Comparison of ENCODE assay signal across 11 cellular contexts in genomic region chr1:41672641-41673313, GRCh38.
DNase-seq lines count a peak whose midpoint lies in the region; ATAC-seq and TF ChIP-seq lines count a peak whose summit lies in the region.
"Had no signal": no experiment of that assay in that cellular context is flagged by ENCODE, and none has a peak within 500 bp of the region (broad histone marks: within the 10 kb centered on the region; RNA-seq: fewer than 3 reads in every experiment).

No MANE protein-coding gene starts in this region.

- H2AK5ac ChIP-seq in IMR-90 (ENCODE audit: low read depth, low read length) (peak overlapping the region; percentile 97), mesenchymal stem cell (ENCODE audit: low read length, severe bottlenecking) (peak overlapping the region; percentile 71)

- H2BK12ac ChIP-seq in mesenchymal stem cell (ENCODE audit: low read length in 2 of 2), result peak overlapping the region in 1 of 2 experiments; percentile 18

- H3K27me3 ChIP-seq in CD8-positive, alpha-beta memory T cell (ENCODE audit: insufficient read depth, low read length, poor library complexity, severe bottlenecking), result no peaks in the 10 kb centered on the region
- H3K27me3 ChIP-seq in IMR-90 (ENCODE audit: control insufficient read depth, insufficient read depth, low read length) (no peaks in the 10 kb centered on the region), mesenchymal stem cell (ENCODE audit: control insufficient read depth in 1 of 2, insufficient read depth in 1 of 2, low read length in 2 of 2) (peaks cover 0 to 29% of the 10 kb centered on the region in 2 experiments)

- H3K56ac ChIP-seq in IMR-90 (ENCODE audit: extremely low read depth, insufficient read depth, low read length), result peak overlapping the region; percentile 78

- no peak for TF ChIP-seq CTCF in IMR-90 (conservative IDR thresholded peaks at IDR 0.05; ENCODE audit: low read depth, low read length)

- H2BK5ac ChIP-seq in IMR-90 (ENCODE audit: low read depth, low read length, poor library complexity, severe bottlenecking) (peak overlapping the region; percentile 98), mesenchymal stem cell (ENCODE audit: low read depth, low read length, poor library complexity, severe bottlenecking) (no peak overlapping the region)

- DNase-seq in CD8-positive, alpha-beta memory T cell, result no peak
- DNase-seq in IMR-90 (peak; percentile 95), mesenchymal stem cell (no peak), NK-92 (lab: John Stamatoyannopoulos, UW; ENCODE audit: unreplicated experiment) (no peak), glomerular visceral epithelial cell (ENCODE audit: extremely low spot score) (no peak), epidermal melanocyte (ENCODE audit: insufficient read length, low spot score) (no peak)
- no peak for DNase-seq in activated naive CD8-positive, alpha-beta T cell treated with anti-CD3 and anti-CD28 coated beads, Interleukin-2, amount 50 U/mL, for 24 hours
- DNase-seq: left ventricle myocardium superior, NCI-H526 treated with DMSO at 0.1 percent for 48 hours had no signal

- no peaks in the 10 kb centered on the region for H3K9me3 ChIP-seq in CD8-positive, alpha-beta memory T cell (ENCODE audit: low read length)
- no peaks in the 10 kb centered on the region for H3K9me3 ChIP-seq in IMR-90 (ENCODE audit: control insufficient read depth, insufficient read depth, low read length)
- H3K9me3 ChIP-seq in mesenchymal stem cell (ENCODE audit: control insufficient read depth, low read length), result no peaks in the 10 kb centered on the region
- H3K9me3 ChIP-seq: thoracic aorta had no signal

- intact Hi-C loops in IMR-90 (cut with micrococcal nuclease), result loop anchor here (5.0 kb wide), 1 partner anchor 95 kb away; no protein-coding TSS in a partner anchor

- no peak for TF ChIP-seq RAD21 in IMR-90 (IDR thresholded peaks at IDR 0.05; ENCODE audit: low read length)

- peak overlapping the region; percentile 87 for H4K5ac ChIP-seq in IMR-90 (ENCODE audit: low read depth, low read length)

- CTCF ChIA-PET in CD8-positive, alpha-beta memory T cell (lab: Charles Lee), result interaction anchor here (0.9 to 3.5 kb wide), 5 partner anchors 10 to 98 kb away, joined by 3 to 15 read pairs (median 3); no protein-coding TSS in a partner anchor
- CTCF ChIA-PET in IMR-90 (lab: Yijun Ruan, JAX), result no interaction called here

- peak overlapping the region; percentile 60 for H3K4me3 ChIP-seq in CD8-positive, alpha-beta memory T cell (ENCODE audit: low read length)
- H3K4me3 ChIP-seq in IMR-90 (ENCODE audit: insufficient read depth, low read depth, low read length) (no peak overlapping the region), mesenchymal stem cell (ENCODE audit: insufficient read depth in 1 of 2, low read depth in 1 of 2, low read length in 2 of 2) (no peak overlapping the region)
- H3K4me3 ChIP-seq: thoracic aorta had no signal

- BruUV-seq in IMR-90 (replicated peaks; lab: Mats Ljungman, UMichigan), result no TSS peak

- H2AK9ac ChIP-seq in IMR-90 (replicated peaks; ENCODE audit: low read depth, low read length, poor library complexity), result peak overlapping the region; percentile 95

- POLR2A ChIA-PET in CD8-positive, alpha-beta memory T cell (lab: Charles Lee), result interaction anchor here (0.8 to 1.1 kb wide), 2 partner anchors 9 to 11 kb away, joined by 3 to 5 read pairs; no protein-coding TSS in a partner anchor
- POLR2A ChIA-PET in IMR-90 (lab: Charles Lee; ENCODE audit: unreplicated experiment), result interaction anchor here (0.7 kb wide), 1 partner anchor 65 kb away, joined by 3 read pairs; no protein-coding TSS in a partner anchor

- peak overlapping the region; percentile 94 for H2BK120ac ChIP-seq in IMR-90 (ENCODE audit: low read depth, low read length)
- no peak overlapping the region for H2BK120ac ChIP-seq in mesenchymal stem cell (ENCODE audit: low read depth, low read length)

- no peak for TF ChIP-seq POLR2A in IMR-90 (IDR thresholded peaks at IDR 0.05; ENCODE audit: low read depth, low read length)

- no peaks in the 10 kb centered on the region for H4K20me1 ChIP-seq in IMR-90 (ENCODE audit: insufficient read depth, low read length)

- H4K8ac ChIP-seq in IMR-90 (ENCODE audit: low read depth in 2 of 2, low read length in 2 of 2) (peak overlapping the region; percentile 77 to 93), mesenchymal stem cell (ENCODE audit: low read length) (no peak overlapping the region)

- peak overlapping the region; percentile 81 for H3K14ac ChIP-seq in IMR-90 (replicated peaks; ENCODE audit: low read depth, low read length)
- H3K14ac ChIP-seq in mesenchymal stem cell (ENCODE audit: low read length in 2 of 2), result no peak overlapping the region

- H3K27me3 Mint-ChIP-seq in CD8-positive, alpha-beta memory T cell, result no peaks in the 10 kb centered on the region
- no peaks in the 10 kb centered on the region for H3K27me3 Mint-ChIP-seq in activated naive CD8-positive, alpha-beta T cell treated with anti-CD3 and anti-CD28 coated beads, Interleukin-2, amount 50 U/mL, for 24 hours

- dilution Hi-C loops in IMR-90 (cut with HindIII; ENCODE audit: low sequenced_read_pairs, unreplicated experiment), result no loop called here

- H4K91ac ChIP-seq in IMR-90 (ENCODE audit: insufficient read depth, low read depth, low read length) (peak overlapping the region; percentile 98), mesenchymal stem cell (ENCODE audit: low read length) (peak overlapping the region; percentile 81)

- peak overlapping the region; percentile 96 for H3K4ac ChIP-seq in IMR-90 (ENCODE audit: low read depth, low read length)
- peak overlapping the region in 1 of 2 experiments; percentile 24 for H3K4ac ChIP-seq in mesenchymal stem cell (ENCODE audit: low read depth in 1 of 2, low read length in 2 of 2)

- H3K27ac ChIP-seq in CD8-positive, alpha-beta memory T cell (ENCODE audit: low read depth, low read length), result peak overlapping the region; percentile 29
- peak overlapping the region; percentile 93 for H3K27ac ChIP-seq in IMR-90 (ENCODE audit: insufficient read depth, low read length)
- H3K27ac ChIP-seq in mesenchymal stem cell (ENCODE audit: low read length, poor library complexity, severe bottlenecking), result no peak overlapping the region
- H3K27ac ChIP-seq: thoracic aorta had no signal

- peak overlapping the region; percentile 90; the same call in 2 of the 3 replicates for H2BK15ac ChIP-seq in IMR-90 (ENCODE audit: low read depth, low read length)
- no peak overlapping the region for H2BK15ac ChIP-seq in mesenchymal stem cell (ENCODE audit: low read depth, poor library complexity, severe bottlenecking)

- peak; percentile 52 for ATAC-seq in IMR-90 (ENCODE audit: low read depth)
- ATAC-seq in activated naive CD8-positive, alpha-beta T cell treated with anti-CD3 and anti-CD28 coated beads, Interleukin-2, amount 50 U/mL, for 24 hours, result no peak
- ATAC-seq in GM21529 (IDR thresholded peaks at IDR 0.05; ENCODE audit: unreplicated experiment), result no peak
- ATAC-seq: left ventricle myocardium superior had no signal

- H3K23ac ChIP-seq in IMR-90 (ENCODE audit: low read depth, low read length) (peak overlapping the region; percentile 68), mesenchymal stem cell (ENCODE audit: low read length in 2 of 2) (no peak overlapping the region)

- no CpG with 5 or more reads among the region's 9 CpGs for WGBS in IMR-90 (ENCODE audit: extremely low coverage in 2 of 2, insufficient read length in 1 of 2), 2 experiments
- WGBS in mesenchymal stem cell, result 56% methylated on average over 8 of the region's 9 CpGs

- H3K36me3 ChIP-seq in CD8-positive, alpha-beta memory T cell (ENCODE audit: insufficient read depth, low read length), result no peaks in the 10 kb centered on the region
- no peaks in the 10 kb centered on the region for H3K36me3 ChIP-seq in IMR-90 (ENCODE audit: control insufficient read depth, insufficient read depth, low read length)
- H3K36me3 ChIP-seq in mesenchymal stem cell (ENCODE audit: control insufficient read depth in 1 of 2, insufficient read depth in 2 of 2, low read depth in 1 of 2, low read length in 2 of 2), result no peaks in the 10 kb centered on the region
- H3K36me3 ChIP-seq: thoracic aorta had no signal

- H3K27ac Mint-ChIP-seq in CD8-positive, alpha-beta memory T cell, result peak overlapping the region; percentile 42 to 95 (median 88)
- peak overlapping the region; percentile 87 for H3K27ac Mint-ChIP-seq in activated naive CD8-positive, alpha-beta T cell treated with anti-CD3 and anti-CD28 coated beads, Interleukin-2, amount 50 U/mL, for 24 hours

- H3K18ac ChIP-seq in IMR-90 (ENCODE audit: low read depth, low read length) (peak overlapping the region; percentile 96), mesenchymal stem cell (ENCODE audit: low read depth in 1 of 2, low read length in 2 of 2) (peak overlapping the region in 1 of 2 experiments; percentile 58)

- H3K79me1 ChIP-seq in IMR-90 (ENCODE audit: low read depth in 1 of 2, low read length in 2 of 2), result peaks cover 0 to 12% of the 10 kb centered on the region in 2 experiments; a peak in 2 of 4 replicates
- no peaks in the 10 kb centered on the region for H3K79me1 ChIP-seq in mesenchymal stem cell (replicated peaks; ENCODE audit: low read length, poor library complexity, severe bottlenecking)

- H3K36me3 Mint-ChIP-seq in CD8-positive, alpha-beta memory T cell, result no peaks in the 10 kb centered on the region
- H3K36me3 Mint-ChIP-seq in activated naive CD8-positive, alpha-beta T cell treated with anti-CD3 and anti-CD28 coated beads, Interleukin-2, amount 50 U/mL, for 24 hours (ENCODE audit: low read depth), result no peaks in the 10 kb centered on the region

- peaks cover 73% of the 10 kb centered on the region for H3K4me1 ChIP-seq in CD8-positive, alpha-beta memory T cell (ENCODE audit: insufficient read depth, low read length)
- H3K4me1 ChIP-seq in IMR-90 (ENCODE audit: control insufficient read depth, insufficient read depth, low read length) (peaks cover 40% of the 10 kb centered on the region), mesenchymal stem cell (ENCODE audit: control insufficient read depth, insufficient read depth, low read depth, low read length) (peaks cover 33% of the 10 kb centered on the region)

- H3K4me3 Mint-ChIP-seq in CD8-positive, alpha-beta memory T cell, result peak overlapping the region; percentile 25 to 80 (median 74)
- H3K4me3 Mint-ChIP-seq in activated naive CD8-positive, alpha-beta T cell treated with anti-CD3 and anti-CD28 coated beads, Interleukin-2, amount 50 U/mL, for 24 hours, result peak overlapping the region; percentile 69

- in situ Hi-C loops in IMR-90 (cut with MboI; ENCODE audit: low sequenced_read_pairs), result no loop called here

- H3K4me1 Mint-ChIP-seq in CD8-positive, alpha-beta memory T cell, result peaks cover 65 to 88% (median 84%) of the 10 kb centered on the region in 3 donors
- H3K4me1 Mint-ChIP-seq in activated naive CD8-positive, alpha-beta T cell treated with anti-CD3 and anti-CD28 coated beads, Interleukin-2, amount 50 U/mL, for 24 hours, result peaks cover 88% of the 10 kb centered on the region

- H3K4me2 ChIP-seq in IMR-90 (ENCODE audit: low read depth, low read length) (peak overlapping the region; percentile 55), mesenchymal stem cell (ENCODE audit: low read length, poor library complexity, severe bottlenecking) (no peak overlapping the region)

- no peaks in the 10 kb centered on the region for H3K9me3 Mint-ChIP-seq in CD8-positive, alpha-beta memory T cell
- no peaks in the 10 kb centered on the region for H3K9me3 Mint-ChIP-seq in activated naive CD8-positive, alpha-beta T cell treated with anti-CD3 and anti-CD28 coated beads, Interleukin-2, amount 50 U/mL, for 24 hours

- H3K9me1 ChIP-seq in IMR-90 (ENCODE audit: insufficient read depth, low read length), result peaks cover 32% of the 10 kb centered on the region

- peak overlapping the region; percentile 97 for H2BK20ac ChIP-seq in IMR-90 (ENCODE audit: low read depth, low read length)

- H2AFZ ChIP-seq in IMR-90 (replicated peaks; ENCODE audit: low read length, poor library complexity) (peak overlapping the region; percentile 75), mesenchymal stem cell (ENCODE audit: low read depth, low read length) (no peak overlapping the region)

- peak overlapping the region; percentile 37 for H3K9ac ChIP-seq in IMR-90 (ENCODE audit: low read depth, low read length)
- peak overlapping the region; percentile 23 for H3K9ac ChIP-seq in mesenchymal stem cell (ENCODE audit: low read length)
